8 cellular contexts compared by ENCODE assay signal in the genomic region with DNA sequence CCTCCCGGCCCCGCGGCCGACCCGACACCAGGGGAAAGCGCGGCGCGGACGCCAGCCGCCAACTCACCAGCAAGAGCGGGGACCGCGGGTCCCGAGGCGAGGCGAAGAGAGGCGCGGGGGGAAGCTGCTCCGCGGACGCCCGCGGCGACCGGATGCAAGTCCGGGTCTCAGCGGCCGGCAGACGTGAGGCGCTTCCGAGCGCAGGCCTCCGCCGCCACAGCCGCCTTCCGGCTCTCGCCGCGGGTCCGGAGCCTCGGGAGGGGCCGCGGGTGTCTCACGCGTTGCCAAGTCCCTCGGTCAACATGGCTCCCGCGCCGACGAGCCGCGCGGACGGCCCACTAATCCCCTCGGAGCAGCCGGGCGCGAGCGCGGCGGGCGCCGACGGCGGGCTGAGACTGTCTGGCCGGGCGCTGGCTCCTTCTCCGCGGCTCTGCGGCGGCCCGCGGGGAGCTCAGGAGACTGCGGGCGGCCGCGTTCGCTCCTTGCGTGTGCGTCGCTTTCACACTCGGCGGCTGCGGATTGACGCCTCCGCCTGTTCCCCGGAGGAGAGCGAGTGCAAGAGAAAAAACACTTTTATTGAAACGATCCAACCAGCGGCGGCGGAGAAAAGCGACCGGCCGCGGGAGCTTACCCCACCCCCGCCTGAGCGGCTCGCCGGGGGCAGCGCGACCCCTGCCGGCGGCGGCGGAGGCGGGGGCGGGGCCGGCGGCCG. TPM values are rescaled to one million over a fixed set of nuclear protein-coding genes. Genes with fewer than 3 reads are reported as not detected.
A peak's percentile ranks its signal among the peaks of the same experiment; 100 is the strongest.
DNase-seq lines count a peak whose midpoint lies in the region; ATAC-seq, FAIRE-seq and TF ChIP-seq lines count a peak whose summit lies in the region.

A gene (minus strand): TSS at position 521 of the 712 bp plus-strand sequence. CDS start 65,603 bp downstream, outside the sequence.

- peak; percentile 70 for DNase-seq in GM12891 (ENCODE audit: insufficient read length, low spot score)
- DNase-seq in NCI-H1436 (lab: John Stamatoyannopoulos, UW): peak; percentile 86
- peak; percentile 82 to 89 (median 86) for DNase-seq in T-helper 1 cell
- peak; percentile 63 to 91 (median 84) for DNase-seq in adrenal gland
- peak; percentile 87 for DNase-seq in left cardiac atrium
- peak; percentile 77 for DNase-seq in prostate gland (ENCODE audit: low spot score)
- peak; percentile 88 for DNase-seq in ureter (ENCODE audit: low spot score)

- TF ChIP-seq CTCF in adrenal gland (IDR thresholded peaks at IDR 0.05) (peak in 4 of 6 experiments; percentile 12 to 53 (median 40)), prostate gland (IDR thresholded peaks at IDR 0.05) (peak; percentile 16 to 77 (median 60))

- H3K27ac ChIP-seq in adrenal gland (peak within 1 kb of the TSS; percentile 80 to 100 (median 98)), prostate gland (peak within 1 kb of the TSS; percentile 96 to 97)

- H3K4me1 ChIP-seq in adrenal gland (replicated peaks in 1 of 2) (peaks cover 12 to 28% of the 10 kb centered on the region in 2 donors), prostate gland (replicated peaks) (no peaks in the 10 kb centered on the region)

- TF ChIP-seq POLR2A in GM12891 (IDR thresholded peaks at IDR 0.05; ENCODE audit: low read depth, low read length) (no peak), adrenal gland (IDR thresholded peaks at IDR 0.05) (peak; percentile 66 to 80), prostate gland (IDR thresholded peaks at IDR 0.05) (peak; percentile 67)

- H3K36me3 ChIP-seq in adrenal gland (replicated peaks in 1 of 2): no peaks in the 10 kb centered on the region
- no peaks in the 10 kb centered on the region for H3K36me3 ChIP-seq in prostate gland

- ATAC-seq in HG02798 (IDR thresholded peaks at IDR 0.05; ENCODE audit: poor library complexity, unreplicated experiment) (peak; percentile 58), left cardiac atrium (peak; percentile 90 to 93)

- WGBS in adrenal gland, 4 donors: 0 to 2% (median 0%) methylated on average over 16 to 112 of the region's 112 CpGs; no CpG with 5 or more reads in 1 of the 4 donors
- WGBS in prostate gland: 0% methylated on average over 9 of the region's 112 CpGs

- no peaks in the 10 kb centered on the region for H3K9me3 ChIP-seq in adrenal gland (replicated peaks in 1 of 3)
- H3K9me3 ChIP-seq in prostate gland: no peaks in the 10 kb centered on the region

- no peak for FAIRE-seq in GM12891 (lab: Jason Lieb, UNC)

- intact Hi-C loops in adrenal gland (cut with DNase I): loop anchor here (10.0 kb wide), 2 partner anchors 125 to 335 kb away; no protein-coding TSS in a partner anchor
- intact Hi-C loops in left cardiac atrium (cut with DNase I): loop anchor here (10.0 kb wide), 3 partner anchors 95 to 165 kb away; no protein-coding TSS in a partner anchor
- intact Hi-C loops in prostate gland (cut with DNase I): loop anchor here (5.0 to 10.0 kb wide), 6 partner anchors 55 to 335 kb away; no protein-coding TSS in a partner anchor

- H3K27me3 ChIP-seq in adrenal gland: no peaks in the 10 kb centered on the region
- no peaks in the 10 kb centered on the region for H3K27me3 ChIP-seq in prostate gland (replicated peaks; ENCODE audit: insufficient read depth)

- H3K4me3 ChIP-seq in adrenal gland (peak within 1 kb of the TSS; percentile 66 to 96 (median 87)), prostate gland (peak within 1 kb of the TSS; percentile 87 to 95)

TF ChIP-seq in GM12891, 5 proteins besides CTCF, POLR2A, EP300 and RAD21:
- TF ChIP-seq PAX5 (IDR thresholded peaks at IDR 0.05; ENCODE audit: insufficient read depth, low read length, severe bottlenecking) (peak; percentile 43), SPI1 (IDR thresholded peaks at IDR 0.05; ENCODE audit: low read depth, low read length) (no peak), POLR2AphosphoS5 (IDR thresholded peaks at IDR 0.05; ENCODE audit: low read depth, low read length) (peak; percentile 60), TAF1 (IDR thresholded peaks at IDR 0.05; ENCODE audit: low read depth, low read length) (peak; percentile 59)

RNA-seq across cellular contexts. Expression of the gene that starts here (rescaled TPM):
- polyA plus RNA-seq in GM12891 (2012; ENCODE audit: low read depth, missing spikeins): 9.3 TPM
- 10 to 100 TPM; 10.3 to 52.6 (median 21.7) TPM for total RNA-seq in adrenal gland
- 10 to 100 TPM in 1 of 3 donors, 1 to 10 TPM in 2; 8.0 to 13.9 (median 9.8) TPM for polyA plus RNA-seq in adrenal gland
- total RNA-seq in left cardiac atrium: 10 to 100 TPM; 17.0 to 35.6 TPM
- 10 to 100 TPM; 34.7 to 79.5 TPM for total RNA-seq in prostate gland
- total RNA-seq in ureter: 40.9 TPM

Comparison
In these comparisons a context has a peak if more than half of its experiments do, and no peak if none do; other contexts are left out.
1. Peak in every context shown above with its lines: DNase-seq, ATAC-seq, H3K4me3 ChIP-seq and H3K27ac ChIP-seq.